In genomic region chr4:779555-779954, GRCh38 we compare ENCODE assay signal across 12 cellular contexts. TPM values are rescaled to one million over a fixed set of nuclear protein-coding genes. Genes with fewer than 3 reads are reported as not detected.
DNase-seq lines count a peak whose midpoint lies in the region; ATAC-seq, FAIRE-seq and TF ChIP-seq lines count a peak whose summit lies in the region.
"Had no signal": no experiment of that assay in that cellular context is flagged by ENCODE, and none has a peak within 500 bp of the region (broad histone marks: within the 10 kb centered on the region; RNA-seq: fewer than 3 reads in every experiment).

No MANE protein-coding gene starts in this region.

- POLR2A ChIA-PET in A549 (lab: Yijun Ruan, JAX), result no interaction called here
- POLR2A ChIA-PET in activated CD8-positive, alpha-beta T cell treated with anti-CD3 and anti-CD28 coated beads, Interleukin-2, amount 10 ng/mL, durations not matched to agents 7 days and 5 days (lab: Charles Lee), result interaction anchor here (0.7 to 1.1 kb wide), 3 partner anchors 36 to 1512 kb away, joined by 3 read pairs; no protein-coding TSS in a partner anchor

- H3K36me3 ChIP-seq in lower lobe of right lung, result peaks cover 60% of the 10 kb centered on the region
- H3K36me3 ChIP-seq in effector memory CD4-positive, alpha-beta T cell (ENCODE audit: control insufficient read depth, insufficient read depth, low read length), result peaks cover 22% of the 10 kb centered on the region

- H3K27ac Mint-ChIP-seq in Calu3 (ENCODE audit: unreplicated experiment), result peak overlapping the region; percentile 72
- peak overlapping the region; percentile 94 for H3K27ac Mint-ChIP-seq in activated CD8-positive, alpha-beta T cell treated with anti-CD3 and anti-CD28 coated beads, Interleukin-2, amount 10 ng/mL, durations not matched to agents 7 days and 5 days

- peak overlapping the region; percentile 82 for H3K4me2 ChIP-seq in A549

- FAIRE-seq in A549 (lab: Jason Lieb, UNC), result no peak

- peak overlapping the region; percentile 71 for H3K4me3 Mint-ChIP-seq in Calu3 (ENCODE audit: low read depth, unreplicated experiment)
- peak overlapping the region; percentile 84 for H3K4me3 Mint-ChIP-seq in activated CD8-positive, alpha-beta T cell treated with anti-CD3 and anti-CD28 coated beads, Interleukin-2, amount 10 ng/mL, durations not matched to agents 7 days and 5 days

- DNase-seq in A549 (ENCODE audit: low read depth in 1 of 2, low spot score in 1 of 2) (no peak), Calu3 (no peak), lower lobe of right lung (no peak), MV-4-11 (lab: John Stamatoyannopoulos, UW) (no peak), cerebellar cortex (ENCODE audit: low spot score) (no peak), NCI-H128 (lab: John Stamatoyannopoulos, UW; ENCODE audit: unreplicated experiment) (no peak)
- DNase-seq in activated CD8-positive, alpha-beta T cell treated with anti-CD3 and anti-CD28 coated beads, Interleukin-2, amount 10 ng/mL, durations not matched to agents 7 days and 5 days, result no peak
- no peak for DNase-seq in effector memory CD4-positive, alpha-beta T cell
- DNase-seq: foreskin melanocyte, left cardiac atrium, NCI-H1105 had no signal

- H3K36me3 Mint-ChIP-seq in Calu3 (ENCODE audit: insufficient read depth, unreplicated experiment), result peaks cover 74% of the 10 kb centered on the region
- H3K36me3 Mint-ChIP-seq in activated CD8-positive, alpha-beta T cell treated with anti-CD3 and anti-CD28 coated beads, Interleukin-2, amount 10 ng/mL, durations not matched to agents 7 days and 5 days (ENCODE audit: low read depth), result peaks cover 56% of the 10 kb centered on the region

- H3K27me3 ChIP-seq in lower lobe of right lung (ENCODE audit: low read depth), result peaks cover 3% of the 10 kb centered on the region
- H3K27me3 ChIP-seq in effector memory CD4-positive, alpha-beta T cell (replicated peaks; ENCODE audit: control insufficient read depth, insufficient read depth, low read length, poor library complexity, severe bottlenecking), result peaks cover 4% of the 10 kb centered on the region

- H3K27ac ChIP-seq in A549 (no peak overlapping the region), lower lobe of right lung (no peak overlapping the region)
- H3K27ac ChIP-seq in effector memory CD4-positive, alpha-beta T cell (ENCODE audit: insufficient read depth, low read length, poor library complexity, severe bottlenecking), result no peak overlapping the region

- intact Hi-C loops in Calu3 (cut with micrococcal nuclease; ENCODE audit: unreplicated experiment) (no loop called here), lower lobe of right lung (cut with DNase I) (no loop called here)

- 92% methylated on average over 2 of the region's 2 CpGs for WGBS in A549 (ENCODE audit: missing lambda C conversion rate)

- no peak for TF ChIP-seq EP300 in A549 (IDR thresholded peaks at IDR 0.05)

- ATAC-seq in A549 (no peak), lower lobe of right lung (no peak)
- ATAC-seq in activated CD8-positive, alpha-beta T cell treated with anti-CD3 and anti-CD28 coated beads, Interleukin-2, amount 10 ng/mL, durations not matched to agents 7 days and 5 days, result no peak
- ATAC-seq: left cardiac atrium had no signal

- TF ChIP-seq RAD21 in A549 (conservative IDR thresholded peaks at IDR 0.05 in 1 of 2, IDR thresholded peaks at IDR 0.05 in 1 of 2), result no peak

- TF ChIP-seq CTCF in A549 (IDR thresholded peaks at IDR 0.05) (no peak), Calu3 (IDR thresholded peaks at IDR 0.05; ENCODE audit: unreplicated experiment) (no peak), lower lobe of right lung (IDR thresholded peaks at IDR 0.05) (no peak)

- no TSS peak for BruUV-seq in Calu3 (replicated peaks; lab: Mats Ljungman, UMichigan)

- TF ChIP-seq POLR2A in A549 (IDR thresholded peaks at IDR 0.05; ENCODE audit: low read length), result no peak

- no peak overlapping the region for H3K4me3 ChIP-seq in A549
- H3K4me3 ChIP-seq in lower lobe of right lung, result peak overlapping the region; percentile 100
- no peak overlapping the region for H3K4me3 ChIP-seq in effector memory CD4-positive, alpha-beta T cell (ENCODE audit: insufficient read depth, low read depth, low read length, poor library complexity, severe bottlenecking)

- H3K27me3 Mint-ChIP-seq in Calu3 (ENCODE audit: unreplicated experiment), result no peaks in the 10 kb centered on the region
- H3K27me3 Mint-ChIP-seq in activated CD8-positive, alpha-beta T cell treated with anti-CD3 and anti-CD28 coated beads, Interleukin-2, amount 10 ng/mL, durations not matched to agents 7 days and 5 days (ENCODE audit: low read depth), result peaks cover 2% of the 10 kb centered on the region

- CTCF ChIA-PET in A549 (lab: Yijun Ruan, JAX) (interaction anchor here (1.0 kb wide), 1 partner anchor 12 kb away, joined by 3 read pairs; no protein-coding TSS in a partner anchor), Calu3 (lab: Charles Lee) (no interaction called here)
- CTCF ChIA-PET in activated CD8-positive, alpha-beta T cell treated with anti-CD3 and anti-CD28 coated beads, Interleukin-2, amount 10 ng/mL, durations not matched to agents 7 days and 5 days (lab: Charles Lee), result interaction anchor here (1.6 kb wide), 1 partner anchor 38 kb away, joined by 8 read pairs; no protein-coding TSS in a partner anchor

- H3K4me1 Mint-ChIP-seq in Calu3 (ENCODE audit: low read depth, unreplicated experiment), result no peaks in the 10 kb centered on the region
- H3K4me1 Mint-ChIP-seq in activated CD8-positive, alpha-beta T cell treated with anti-CD3 and anti-CD28 coated beads, Interleukin-2, amount 10 ng/mL, durations not matched to agents 7 days and 5 days (ENCODE audit: low read depth), result peaks cover 58% of the 10 kb centered on the region

- peaks cover 3% of the 10 kb centered on the region for H3K9me3 Mint-ChIP-seq in Calu3 (ENCODE audit: low read depth, unreplicated experiment)
- H3K9me3 Mint-ChIP-seq in activated CD8-positive, alpha-beta T cell treated with anti-CD3 and anti-CD28 coated beads, Interleukin-2, amount 10 ng/mL, durations not matched to agents 7 days and 5 days (ENCODE audit: insufficient read depth), result no peaks in the 10 kb centered on the region

- peaks cover 13% of the 10 kb centered on the region for H3K4me1 ChIP-seq in A549
- H3K4me1 ChIP-seq in lower lobe of right lung, result peaks cover 43% of the 10 kb centered on the region
- H3K4me1 ChIP-seq in effector memory CD4-positive, alpha-beta T cell (ENCODE audit: control insufficient read depth, insufficient read depth, low read length, poor library complexity, severe bottlenecking), result peaks cover 35% of the 10 kb centered on the region

- H3K9me3 ChIP-seq in A549 (no peaks in the 10 kb centered on the region), lower lobe of right lung (no peaks in the 10 kb centered on the region)
- no peaks in the 10 kb centered on the region for H3K9me3 ChIP-seq in effector memory CD4-positive, alpha-beta T cell (ENCODE audit: control insufficient read depth, low read length)
- H3K9me3 ChIP-seq: prostate gland had no signal

TF ChIP-seq in A549, 52 proteins besides CTCF, POLR2A, EP300 and RAD21:
- TF ChIP-seq HOXA7 (CRISPR knock-in tag; IDR thresholded peaks at IDR 0.05), result no peak
- TF ChIP-seq, protein P1, sequence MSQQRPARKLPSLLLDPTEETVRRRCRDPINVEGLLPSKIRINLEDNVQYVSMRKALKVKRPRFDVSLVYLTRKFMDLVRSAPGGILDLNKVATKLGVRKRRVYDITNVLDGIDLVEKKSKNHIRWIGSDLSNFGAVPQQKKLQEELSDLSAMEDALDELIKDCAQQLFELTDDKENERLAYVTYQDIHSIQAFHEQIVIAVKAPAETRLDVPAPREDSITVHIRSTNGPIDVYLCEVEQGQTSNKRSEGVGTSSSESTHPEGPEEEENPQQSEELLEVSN (IDR thresholded peaks at IDR 0.05; ENCODE audit: borderline replicate concordance, low read depth), result no peak

RNA-seq across cellular contexts. Expression of gene CPLX1, which starts 46.4 kb away (rescaled TPM):
- polyA plus RNA-seq in A549 (2011; rRNA removed) (0.08 and 0.19 TPM in 2 replicates), A549 (2017; fragmentation: RNase III; extraction: RNeasy Plus Mini Kit Qiagen cat#74134 plus additional on column Dnase treatment) (0.14 to 0.57 TPM (median 0.22 TPM) in 3 replicates)
- polyA plus RNA-seq in A549 (2012; cell fraction: cytosol; rRNA removed), result 0.19 and 0.34 TPM in 2 replicates
- polyA plus RNA-seq in A549 (2012; cell fraction: nucleus; rRNA removed), result 0.32 and 0.37 TPM in 2 replicates
- not detected in 2 replicates for polyA minus RNA-seq in A549 (2011; rRNA and poly(A)+ RNA removed)
- total RNA-seq in Calu3 (2022) (0.42 and 0.93 TPM in 2 replicates), lower lobe of right lung (3.9 TPM)
- total RNA-seq in activated CD8-positive, alpha-beta T cell treated with anti-CD3 and anti-CD28 coated beads, Interleukin-2, amount 10 ng/mL, durations not matched to agents 7 days and 5 days, result under 1 TPM; 0.39 to 0.53 TPM
